Comparison of ENCODE assay signal across 29 cellular contexts in the genomic region with DNA sequence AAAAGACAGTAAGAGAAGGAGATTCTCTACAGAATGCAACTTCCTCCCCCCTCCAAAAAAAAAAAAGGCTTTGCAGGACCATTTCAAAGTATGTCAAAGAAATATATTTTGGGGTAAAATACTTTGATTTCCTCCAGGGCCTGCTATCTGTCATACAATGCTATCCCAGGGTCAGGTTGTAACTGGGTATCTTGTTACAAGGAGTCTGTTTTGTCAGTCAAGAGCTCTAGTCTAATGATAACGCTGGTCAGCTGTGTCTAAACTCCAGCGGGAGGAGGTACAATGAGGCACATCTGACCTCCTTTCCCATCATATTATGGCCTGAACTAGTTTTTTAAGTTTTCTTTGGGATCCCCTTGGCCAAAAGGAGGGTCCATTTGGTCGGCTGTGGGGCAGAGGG.
"Had no signal": no experiment of that assay in that cellular context is flagged by ENCODE, and none has a peak within 500 bp of the region (broad histone marks: within the 10 kb centered on the region; RNA-seq: fewer than 3 reads in every experiment).

No MANE protein-coding gene starts in this region.

- H3K4me1 ChIP-seq: esophagus muscularis mucosa, foreskin keratinocyte, gastrocnemius medialis, heart left ventricle had no signal

- H3K36me3 ChIP-seq: brain microvascular endothelial cell, esophagus muscularis mucosa, gastrocnemius medialis, heart left ventricle had no signal

- H3K4me1 Mint-ChIP-seq: activated CD4-positive, alpha-beta T cell treated with anti-CD3 and anti-CD28 coated beads for 36 hours; activated CD4-positive, alpha-beta T cell treated with anti-CD3 and anti-CD28 coated beads, Interleukin-2, amount 10 ng/mL, durations not matched to agents 24 days and 14 days; activated T-helper 17 cell treated with anti-CD3 and anti-CD28 coated beads, Interleukin-2, amount 50 U/mL, for 72 hours; central memory CD8-positive, alpha-beta T cell had no signal

- H3K27ac ChIP-seq: brain microvascular endothelial cell, coronary artery, esophagus muscularis mucosa, foreskin keratinocyte, gastrocnemius medialis, heart left ventricle had no signal

- H3K4me3 ChIP-seq: coronary artery, dorsolateral prefrontal cortex, esophagus muscularis mucosa, gastrocnemius medialis, heart left ventricle had no signal

- H3K27me3 ChIP-seq: brain microvascular endothelial cell, dorsolateral prefrontal cortex, esophagus muscularis mucosa, foreskin keratinocyte, gastrocnemius medialis, heart left ventricle had no signal

- H3K4me3 Mint-ChIP-seq: activated CD4-positive, alpha-beta memory T cell treated with anti-CD3 and anti-CD28 coated beads for 36 hours; activated CD4-positive, alpha-beta T cell treated with anti-CD3 and anti-CD28 coated beads for 36 hours; activated CD4-positive, alpha-beta T cell treated with anti-CD3 and anti-CD28 coated beads, Interleukin-2, amount 10 ng/mL, durations not matched to agents 24 days and 14 days; activated naive CD8-positive, alpha-beta T cell; activated T-cell treated with anti-CD3 and anti-CD28 coated beads, Interleukin-2, amount 50 U/mL, for 4 hours; activated T-helper 17 cell treated with anti-CD3 and anti-CD28 coated beads, Interleukin-2, amount 50 U/mL, for 72 hours; central memory CD8-positive, alpha-beta T cell; dendritic cell treated with granulocyte-macrophage colony-stimulating factor and Interleukin-4, amounts not matched to agents 40 ng/mL and 50 ng/mL, for 4 days had no signal

- H3K27me3 Mint-ChIP-seq: activated CD4-positive, alpha-beta memory T cell treated with anti-CD3 and anti-CD28 coated beads for 36 hours; activated CD4-positive, alpha-beta T cell treated with anti-CD3 and anti-CD28 coated beads for 36 hours; activated CD4-positive, alpha-beta T cell treated with anti-CD3 and anti-CD28 coated beads, Interleukin-2, amount 10 ng/mL, durations not matched to agents 24 days and 14 days; central memory CD8-positive, alpha-beta T cell had no signal

- ATAC-seq: activated CD4-positive, alpha-beta T cell treated with anti-CD3 and anti-CD28 coated beads for 36 hours; activated T-cell treated with anti-CD3 and anti-CD28 coated beads, Interleukin-2, amount 50 U/mL, for 4 hours; activated T-helper 17 cell treated with anti-CD3 and anti-CD28 coated beads, Interleukin-2, amount 50 U/mL, for 72 hours; foreskin keratinocyte; gastrocnemius medialis; heart left ventricle had no signal

- H3K36me3 Mint-ChIP-seq: activated CD4-positive, alpha-beta memory T cell treated with anti-CD3 and anti-CD28 coated beads for 36 hours; activated naive CD8-positive, alpha-beta T cell had no signal

- FAIRE-seq: astrocyte, bronchial epithelial cell had no signal

- H3K9me3 ChIP-seq: esophagus muscularis mucosa, gastrocnemius medialis, heart left ventricle had no signal

- DNase-seq: activated CD4-positive, alpha-beta memory T cell treated with anti-CD3 and anti-CD28 coated beads for 36 hours; activated CD4-positive, alpha-beta T cell treated with anti-CD3 and anti-CD28 coated beads for 36 hours; activated CD4-positive, alpha-beta T cell treated with anti-CD3 and anti-CD28 coated beads, Interleukin-2, amount 10 ng/mL, durations not matched to agents 24 days and 14 days; activated CD4-positive, CD25-positive, alpha-beta regulatory T cell; activated CD4-positive, CD25-positive, alpha-beta regulatory T cell treated with anti-CD3 and anti-CD28 coated beads, Interleukin-2, amount 50 U/mL, for 72 hours; activated effector memory CD4-positive, alpha-beta T cell treated with Interleukin-2 at 50 U/mL for 16 hours; activated gamma-delta T cell treated with Interleukin-2 at 50 U/mL for 16 hours; activated naive CD4-positive, alpha-beta T cell treated with anti-CD3 and anti-CD28 coated beads, Interleukin-2, amount 50 U/mL, for 16 hours; activated naive CD4-positive, alpha-beta T cell treated with Interleukin-2 at 50 U/mL for 16 hours; activated T-cell treated with anti-CD3 and anti-CD28 coated beads, Interleukin-2, amount 50 U/mL, for 4 hours; amniotic stem cell; anterior cingulate cortex; brain microvascular endothelial cell; dorsolateral prefrontal cortex; effector memory CD4-positive, alpha-beta T cell; erythroblast; foreskin keratinocyte; gastrocnemius medialis; glutamatergic neuron; heart left ventricle; T-helper 2 cell had no signal

- H3K27ac Mint-ChIP-seq: activated CD4-positive, alpha-beta memory T cell treated with anti-CD3 and anti-CD28 coated beads for 36 hours; activated CD4-positive, alpha-beta T cell treated with anti-CD3 and anti-CD28 coated beads for 36 hours; activated CD4-positive, alpha-beta T cell treated with anti-CD3 and anti-CD28 coated beads, Interleukin-2, amount 10 ng/mL, durations not matched to agents 24 days and 14 days; activated naive CD8-positive, alpha-beta T cell; activated T-helper 17 cell treated with anti-CD3 and anti-CD28 coated beads, Interleukin-2, amount 50 U/mL, for 72 hours; dendritic cell treated with granulocyte-macrophage colony-stimulating factor and Interleukin-4, amounts not matched to agents 40 ng/mL and 50 ng/mL, for 4 days had no signal

- H3K9me3 Mint-ChIP-seq: activated CD4-positive, alpha-beta memory T cell treated with anti-CD3 and anti-CD28 coated beads for 36 hours; activated CD4-positive, alpha-beta T cell treated with anti-CD3 and anti-CD28 coated beads, Interleukin-2, amount 10 ng/mL, durations not matched to agents 24 days and 14 days; activated T-cell treated with anti-CD3 and anti-CD28 coated beads, Interleukin-2, amount 50 U/mL, for 4 hours; activated T-helper 17 cell treated with anti-CD3 and anti-CD28 coated beads, Interleukin-2, amount 50 U/mL, for 72 hours; central memory CD8-positive, alpha-beta T cell; dendritic cell treated with granulocyte-macrophage colony-stimulating factor and Interleukin-4, amounts not matched to agents 40 ng/mL and 50 ng/mL, for 4 days had no signal
